ENCODE assay signal across 6 cellular contexts in genomic region chr9:128161230-128161902, GRCh38. TPM values are rescaled to one million over a fixed set of nuclear protein-coding genes. Genes with fewer than 3 reads are reported as not detected.
DNase-seq lines count a peak whose midpoint lies in the region; ATAC-seq and TF ChIP-seq lines count a peak whose summit lies in the region.
"Not testable (repeated sequence)": the region's sequence is repeated elsewhere in the genome, so short reads cannot be mapped to it uniquely, and the experiment has no call there.

No MANE protein-coding gene starts in this region.

- not testable (repeated sequence) for DNase-seq in CD8-positive, alpha-beta T cell; activated naive CD8-positive, alpha-beta T cell treated with anti-CD3 and anti-CD28 coated beads, Interleukin-2, amount 50 U/mL, for 24 hours
- DNase-seq in fibroblast of the aortic adventitia (ENCODE audit: low read depth) = peak; percentile 14

- not testable (repeated sequence) for H3K9me3 ChIP-seq in CD8-positive, alpha-beta T cell (ENCODE audit: low read length); Loucy (ENCODE audit: insufficient read depth, low read depth, low read length); neuron (ENCODE audit: low read length)

- not testable (repeated sequence) for H3K36me3 ChIP-seq in CD8-positive, alpha-beta T cell (ENCODE audit: insufficient read depth, low read length)
- H3K36me3 ChIP-seq in Loucy (ENCODE audit: insufficient read depth, low read length) (peaks cover 26% of the 10 kb centered on the region; the same call in 1 of the 2 replicates), neuron (ENCODE audit: insufficient read depth, low read length) (peaks cover 32% of the 10 kb centered on the region)

- H3F3A ChIP-seq in Loucy (ENCODE audit: low read depth) = not testable (repeated sequence)

- peak overlapping the region; percentile 79 for H3K4me3 Mint-ChIP-seq in CD8-positive, alpha-beta T cell
- H3K4me3 Mint-ChIP-seq in activated naive CD8-positive, alpha-beta T cell treated with anti-CD3 and anti-CD28 coated beads, Interleukin-2, amount 50 U/mL, for 24 hours = peak overlapping the region; percentile 83

- H2AFZ ChIP-seq in Loucy (ENCODE audit: low read length); neuron (ENCODE audit: low read depth, low read length): not testable (repeated sequence)

- H4K20me1 ChIP-seq in Loucy (ENCODE audit: insufficient read depth, low read length, poor library complexity, severe bottlenecking) = not testable (repeated sequence)

- H3K36me3 Mint-ChIP-seq in CD8-positive, alpha-beta T cell = peaks cover 20% of the 10 kb centered on the region
- H3K36me3 Mint-ChIP-seq in activated naive CD8-positive, alpha-beta T cell treated with anti-CD3 and anti-CD28 coated beads, Interleukin-2, amount 50 U/mL, for 24 hours (ENCODE audit: low read depth) = peaks cover 22% of the 10 kb centered on the region

- POLR2A ChIA-PET in CD8-positive, alpha-beta T cell (lab: Charles Lee) = interaction anchor here (1.6 to 2.6 kb wide), 4 partner anchors 29 to 89 kb away, joined by 7 to 10 read pairs (median 8); partner anchors contain the start of genes CIZ1 and PTGES2

- CTCF ChIA-PET in CD8-positive, alpha-beta T cell (lab: Charles Lee) = interaction anchor here (1.1 kb wide), 1 partner anchor 40 kb away, joined by 3 read pairs; no protein-coding TSS in a partner anchor

- intact Hi-C loops in CD8-positive, alpha-beta T cell (cut with DNase I, micrococcal nuclease) = not testable (repeated sequence)

- peak overlapping the region; percentile 94 for H3K9ac ChIP-seq in Loucy (ENCODE audit: low read depth, low read length, poor library complexity, severe bottlenecking)

- peaks cover 17% of the 10 kb centered on the region for H3K4me1 Mint-ChIP-seq in CD8-positive, alpha-beta T cell (ENCODE audit: low read depth)
- H3K4me1 Mint-ChIP-seq in activated naive CD8-positive, alpha-beta T cell treated with anti-CD3 and anti-CD28 coated beads, Interleukin-2, amount 50 U/mL, for 24 hours = peaks cover 17% of the 10 kb centered on the region

- not testable (repeated sequence) for H3K27ac Mint-ChIP-seq in CD8-positive, alpha-beta T cell
- peak overlapping the region; percentile 64 for H3K27ac Mint-ChIP-seq in activated naive CD8-positive, alpha-beta T cell treated with anti-CD3 and anti-CD28 coated beads, Interleukin-2, amount 50 U/mL, for 24 hours

- H3K9me2 ChIP-seq in Loucy (replicated peaks; ENCODE audit: low read depth, low read length) = not testable (repeated sequence)

- TF ChIP-seq CTCF in CD8-positive, alpha-beta T cell (IDR thresholded peaks at IDR 0.05); Loucy (conservative IDR thresholded peaks at IDR 0.05; ENCODE audit: low read length); fibroblast of the aortic adventitia (IDR thresholded peaks at IDR 0.05; ENCODE audit: insufficient read depth, low read length): not testable (repeated sequence)

- H3K27ac ChIP-seq in CD8-positive, alpha-beta T cell (ENCODE audit: low read depth, low read length) = not testable (repeated sequence)

- H3K4me1 ChIP-seq in CD8-positive, alpha-beta T cell (ENCODE audit: insufficient read depth, low read length) = peaks cover 19% of the 10 kb centered on the region
- H3K4me1 ChIP-seq in Loucy (ENCODE audit: insufficient read depth, low read length, poor library complexity, severe bottlenecking) = peaks cover 21% of the 10 kb centered on the region
- H3K4me1 ChIP-seq in neuron (ENCODE audit: insufficient read depth, low read length) = not testable (repeated sequence)

- H3K79me2 ChIP-seq in Loucy (ENCODE audit: insufficient read depth, low read length) = peaks cover 30% of the 10 kb centered on the region

- H3K4me3 ChIP-seq in CD8-positive, alpha-beta T cell (ENCODE audit: low read depth, low read length) = peak overlapping the region; percentile 90
- H3K4me3 ChIP-seq in Loucy (ENCODE audit: low read length, poor library complexity, severe bottlenecking) (peak overlapping the region; percentile 97), fibroblast of the aortic adventitia (ENCODE audit: low read depth, low read length) (peak overlapping the region; percentile 83), neuron (ENCODE audit: low read length) (peak overlapping the region; percentile 82)

- not testable (repeated sequence) for ATAC-seq in CD8-positive, alpha-beta T cell; activated naive CD8-positive, alpha-beta T cell treated with anti-CD3 and anti-CD28 coated beads, Interleukin-2, amount 50 U/mL, for 24 hours
- ATAC-seq in SK-N-SH treated with all-trans-retinoic acid at 6 μM for 48 hours = 0 out of 3 replicates have a peak, but pooled peaks have one; percentile 1

- H3K9me3 Mint-ChIP-seq in CD8-positive, alpha-beta T cell; activated naive CD8-positive, alpha-beta T cell treated with anti-CD3 and anti-CD28 coated beads, Interleukin-2, amount 50 U/mL, for 24 hours: not testable (repeated sequence)

- H3K27me3 ChIP-seq in CD8-positive, alpha-beta T cell (ENCODE audit: insufficient read depth, low read length); Loucy (ENCODE audit: insufficient read depth, low read length, poor library complexity, severe bottlenecking); neuron (ENCODE audit: insufficient read depth, low read length): not testable (repeated sequence)

- H3K27me3 Mint-ChIP-seq in CD8-positive, alpha-beta T cell (ENCODE audit: low read depth); activated naive CD8-positive, alpha-beta T cell treated with anti-CD3 and anti-CD28 coated beads, Interleukin-2, amount 50 U/mL, for 24 hours: not testable (repeated sequence)

- peak overlapping the region; percentile 90 for H3K4me2 ChIP-seq in Loucy (ENCODE audit: low read depth, low read length, poor library complexity, severe bottlenecking)

RNA-seq across cellular contexts. Expression of gene BBLN, which starts 1.3 kb away (rescaled TPM):
- 10 to 100 TPM; 56.6 to 67.4 TPM for total RNA-seq in CD8-positive, alpha-beta T cell
- 37.4 and 63.4 TPM in 2 replicates for total RNA-seq in fibroblast of the aortic adventitia (ENCODE audit: low replicate concordance)

RNA-seq across cellular contexts. Expression of gene LCN2, which starts 12.1 kb away (rescaled TPM):
- total RNA-seq in CD8-positive, alpha-beta T cell = not detected
- total RNA-seq in fibroblast of the aortic adventitia (ENCODE audit: low replicate concordance) = not detected in 2 replicates

RNA-seq across cellular contexts. Expression of gene CIZ1, which starts 30.0 kb away (rescaled TPM):
- 100 to 1,000 TPM; 109 to 116 TPM for total RNA-seq in CD8-positive, alpha-beta T cell
- total RNA-seq in fibroblast of the aortic adventitia (ENCODE audit: low replicate concordance) = 47.8 and 49.6 TPM in 2 replicates

RNA-seq across cellular contexts. Expression of gene PTGES2, which starts 33.8 kb away (rescaled TPM):
- total RNA-seq in CD8-positive, alpha-beta T cell = 10 to 100 TPM; 38.8 to 44.6 TPM
- 33.9 and 40.8 TPM in 2 replicates for total RNA-seq in fibroblast of the aortic adventitia (ENCODE audit: low replicate concordance)

RNA-seq across cellular contexts. Expression of gene DNM1, which starts 41.8 kb away (rescaled TPM):
- 1 to 10 TPM; 1.4 to 1.5 TPM for total RNA-seq in CD8-positive, alpha-beta T cell
- total RNA-seq in fibroblast of the aortic adventitia (ENCODE audit: low replicate concordance) = 28.0 and 57.4 TPM in 2 replicates
